1 cellular context compared by ENCODE assay signal in the genomic region with DNA sequence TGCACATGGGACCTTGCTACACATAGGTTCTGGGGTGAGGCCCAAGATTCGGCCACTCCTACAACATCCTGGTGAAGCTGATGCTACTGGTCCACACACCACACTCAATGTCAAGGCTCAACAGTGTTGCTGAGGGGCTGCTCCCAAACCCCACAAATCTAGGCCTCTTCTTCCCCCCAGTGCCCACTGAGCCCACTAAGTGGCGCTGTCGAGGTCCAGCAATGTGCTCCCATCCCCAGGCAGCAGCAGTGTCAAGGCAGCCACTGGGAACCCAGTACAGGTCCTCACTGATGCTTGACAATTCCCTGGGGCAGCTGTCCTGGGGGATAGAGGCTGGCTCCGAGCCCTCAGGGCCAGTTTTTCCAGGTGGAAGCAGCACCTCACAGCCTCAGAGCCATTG.
TF ChIP-seq lines count a peak whose summit lies in the region.

No MANE protein-coding gene starts in this region.

TF ChIP-seq in HepG2, 621 proteins besides CTCF, POLR2A, EP300 and RAD21 (continued from another document):
- peak; percentile 19; the same call in 1 of the 2 replicates for TF ChIP-seq STAG1 (CRISPR knock-in tag; IDR thresholded peaks at IDR 0.05)
- TF ChIP-seq ZFP36L1 (CRISPR knock-in tag; IDR thresholded peaks at IDR 0.05), result no peak
- TF ChIP-seq KLF12 (CRISPR knock-in tag; IDR thresholded peaks at IDR 0.05; ENCODE audit: borderline replicate concordance), result no peak
- TF ChIP-seq SPEN (CRISPR knock-in tag; IDR thresholded peaks at IDR 0.05; ENCODE audit: low read depth), result no peak
- TF ChIP-seq GABPB1 (CRISPR knock-in tag; IDR thresholded peaks at IDR 0.05), result no peak
- TF ChIP-seq CC2D1A (CRISPR knock-in tag; IDR thresholded peaks at IDR 0.05), result no peak
- TF ChIP-seq ZNF337 (CRISPR knock-in tag; IDR thresholded peaks at IDR 0.05; ENCODE audit: borderline replicate concordance, low read depth), result no peak
- TF ChIP-seq SMC3 (IDR thresholded peaks at IDR 0.05; ENCODE audit: low read length), result peak; percentile 17; the same call in 1 of the 2 replicates
- TF ChIP-seq ZFP41 (CRISPR knock-in tag; IDR thresholded peaks at IDR 0.05; ENCODE audit: borderline replicate concordance), result no peak
